ENCODE assay signal across 16 cellular contexts in the genomic region with DNA sequence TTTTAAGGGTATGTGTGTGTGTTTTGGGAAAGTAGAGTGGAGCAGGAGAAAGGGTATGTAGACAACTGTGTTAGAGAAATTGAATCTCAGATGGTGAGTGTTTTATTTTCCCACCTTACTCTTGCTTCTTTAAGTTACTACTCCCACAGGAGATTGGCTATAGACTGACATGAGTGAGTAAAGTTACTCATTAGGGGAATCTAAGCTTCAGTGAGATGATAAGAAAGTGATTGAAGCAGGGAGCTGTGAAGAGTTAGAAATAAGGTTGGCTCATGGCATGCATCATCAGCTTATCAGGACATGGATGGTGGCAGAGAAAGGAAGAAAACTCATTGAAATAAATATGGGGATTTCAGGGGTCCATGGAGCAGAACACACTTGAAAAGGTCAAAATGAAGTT.
DNase-seq lines count a peak whose midpoint lies in the region; ATAC-seq, FAIRE-seq and TF ChIP-seq lines count a peak whose summit lies in the region.
"Had no signal": no experiment of that assay in that cellular context is flagged by ENCODE, and none has a peak within 500 bp of the region (broad histone marks: within the 10 kb centered on the region; RNA-seq: fewer than 3 reads in every experiment).

No MANE protein-coding gene starts in this region.

- no peak for TF ChIP-seq CTCF in endothelial cell (IDR thresholded peaks at IDR 0.05; ENCODE audit: unreplicated experiment)

- H3K27me3 Mint-ChIP-seq in activated CD4-positive, alpha-beta T cell treated with anti-CD3 and anti-CD28 coated beads, Interleukin-2, amount 10 ng/mL, durations not matched to agents 24 days and 14 days, result no peaks in the 10 kb centered on the region
- H3K27me3 Mint-ChIP-seq in activated CD4-positive, alpha-beta T cell treated with anti-CD3 and anti-CD28 coated beads, Interleukin-2, amount 10 ng/mL, durations not matched to agents 7 days and 5 days, result no peaks in the 10 kb centered on the region
- no peaks in the 10 kb centered on the region for H3K27me3 Mint-ChIP-seq in endothelial cell (ENCODE audit: unreplicated experiment)

- no peak for DNase-seq in activated CD4-positive, alpha-beta T cell treated with anti-CD3 and anti-CD28 coated beads, Interleukin-2, amount 10 ng/mL, durations not matched to agents 24 days and 14 days
- no peak for DNase-seq in activated CD4-positive, alpha-beta T cell treated with anti-CD3 and anti-CD28 coated beads, Interleukin-2, amount 10 ng/mL, durations not matched to agents 7 days and 5 days
- DNase-seq in RCC 7860 (ENCODE audit: low spot score), result peak; percentile 44
- no peak for DNase-seq in endothelial cell (ENCODE audit: low spot score)
- no peak for DNase-seq in stimulated activated effector memory CD8-positive, alpha-beta T cell treated with anti-CD3 and anti-CD28 coated beads, Interleukin-12 subunit alpha, Interleukin-12 subunit beta, amount 100 ng/mL, for 72 hours (ENCODE audit: low spot score in 2 of 2)
- no peak for DNase-seq in NCI-H1417 treated with DMSO at 0.1 percent for 48 hours (lab: John Stamatoyannopoulos, UW)
- no peak for DNase-seq in occipital lobe (lab: John Stamatoyannopoulos, UW)
- DNase-seq: activated CD4-positive, alpha-beta T cell treated with anti-CD3 and anti-CD28 coated beads, Interleukin-2, amount 50 U/mL, for 1 hour; DMS 273 treated with DMSO at 0.1 percent for 48 hours; hippocampal formation; left ventricle myocardium inferior; NCI-H1092; NCI-H345 had no signal

- peak; percentile 86 for FAIRE-seq in RCC 7860 (lab: Jason Lieb, UNC)
- FAIRE-seq: HepG2 had no signal

- H3K36me3 Mint-ChIP-seq in activated CD4-positive, alpha-beta T cell treated with anti-CD3 and anti-CD28 coated beads, Interleukin-2, amount 10 ng/mL, durations not matched to agents 24 days and 14 days (ENCODE audit: low read depth), result peaks cover 39% of the 10 kb centered on the region
- peaks cover 62% of the 10 kb centered on the region for H3K36me3 Mint-ChIP-seq in activated CD4-positive, alpha-beta T cell treated with anti-CD3 and anti-CD28 coated beads, Interleukin-2, amount 10 ng/mL, durations not matched to agents 7 days and 5 days (ENCODE audit: low read depth)
- no peaks in the 10 kb centered on the region for H3K36me3 Mint-ChIP-seq in endothelial cell (ENCODE audit: low read depth, unreplicated experiment)
- H3K36me3 Mint-ChIP-seq in stimulated activated effector memory CD8-positive, alpha-beta T cell treated with anti-CD3 and anti-CD28 coated beads, Interleukin-12 subunit alpha, Interleukin-12 subunit beta, amount 100 ng/mL, for 72 hours, result peaks cover 81% of the 10 kb centered on the region
- H3K36me3 Mint-ChIP-seq: neural progenitor cell had no signal

- H3K4me3 Mint-ChIP-seq in activated CD4-positive, alpha-beta T cell treated with anti-CD3 and anti-CD28 coated beads, Interleukin-2, amount 10 ng/mL, durations not matched to agents 24 days and 14 days, result no peak overlapping the region
- no peak overlapping the region for H3K4me3 Mint-ChIP-seq in activated CD4-positive, alpha-beta T cell treated with anti-CD3 and anti-CD28 coated beads, Interleukin-2, amount 10 ng/mL, durations not matched to agents 7 days and 5 days
- H3K4me3 Mint-ChIP-seq in endothelial cell (ENCODE audit: unreplicated experiment), result no peak overlapping the region
- peak overlapping the region; percentile 1 for H3K4me3 Mint-ChIP-seq in stimulated activated effector memory CD8-positive, alpha-beta T cell treated with anti-CD3 and anti-CD28 coated beads, Interleukin-12 subunit alpha, Interleukin-12 subunit beta, amount 100 ng/mL, for 72 hours
- H3K4me3 Mint-ChIP-seq: neural progenitor cell had no signal

- ATAC-seq in stimulated activated effector memory CD8-positive, alpha-beta T cell treated with anti-CD3 and anti-CD28 coated beads, Interleukin-12 subunit alpha, Interleukin-12 subunit beta, amount 100 ng/mL, for 72 hours, result peak; percentile 74
- no peak for ATAC-seq in GM21717 (IDR thresholded peaks at IDR 0.05; ENCODE audit: unreplicated experiment)
- ATAC-seq: HepG2 had no signal

- H3K27ac Mint-ChIP-seq in activated CD4-positive, alpha-beta T cell treated with anti-CD3 and anti-CD28 coated beads, Interleukin-2, amount 10 ng/mL, durations not matched to agents 24 days and 14 days, result peak overlapping the region; percentile 35
- no peak overlapping the region for H3K27ac Mint-ChIP-seq in activated CD4-positive, alpha-beta T cell treated with anti-CD3 and anti-CD28 coated beads, Interleukin-2, amount 10 ng/mL, durations not matched to agents 7 days and 5 days
- peak overlapping the region; percentile 3 for H3K27ac Mint-ChIP-seq in endothelial cell (ENCODE audit: unreplicated experiment)
- H3K27ac Mint-ChIP-seq in stimulated activated effector memory CD8-positive, alpha-beta T cell treated with anti-CD3 and anti-CD28 coated beads, Interleukin-12 subunit alpha, Interleukin-12 subunit beta, amount 100 ng/mL, for 72 hours, result peak overlapping the region; percentile 51
- H3K27ac Mint-ChIP-seq: neural progenitor cell had no signal

- CTCF ChIA-PET in activated CD4-positive, alpha-beta T cell treated with anti-CD3 and anti-CD28 coated beads, Interleukin-2, amount 10 ng/mL, durations not matched to agents 7 days and 5 days (lab: Charles Lee), result no interaction called here

- H3K4me1 Mint-ChIP-seq in activated CD4-positive, alpha-beta T cell treated with anti-CD3 and anti-CD28 coated beads, Interleukin-2, amount 10 ng/mL, durations not matched to agents 24 days and 14 days, result peaks cover 46% of the 10 kb centered on the region
- peaks cover 54% of the 10 kb centered on the region for H3K4me1 Mint-ChIP-seq in activated CD4-positive, alpha-beta T cell treated with anti-CD3 and anti-CD28 coated beads, Interleukin-2, amount 10 ng/mL, durations not matched to agents 7 days and 5 days
- peaks cover 3% of the 10 kb centered on the region for H3K4me1 Mint-ChIP-seq in endothelial cell (ENCODE audit: unreplicated experiment)
- H3K4me1 Mint-ChIP-seq in stimulated activated effector memory CD8-positive, alpha-beta T cell treated with anti-CD3 and anti-CD28 coated beads, Interleukin-12 subunit alpha, Interleukin-12 subunit beta, amount 100 ng/mL, for 72 hours, result peaks cover 64% of the 10 kb centered on the region

- H3K9me3 Mint-ChIP-seq in activated CD4-positive, alpha-beta T cell treated with anti-CD3 and anti-CD28 coated beads, Interleukin-2, amount 10 ng/mL, durations not matched to agents 24 days and 14 days, result no peaks in the 10 kb centered on the region
- H3K9me3 Mint-ChIP-seq in activated CD4-positive, alpha-beta T cell treated with anti-CD3 and anti-CD28 coated beads, Interleukin-2, amount 10 ng/mL, durations not matched to agents 7 days and 5 days, result no peaks in the 10 kb centered on the region
- no peaks in the 10 kb centered on the region for H3K9me3 Mint-ChIP-seq in endothelial cell (ENCODE audit: unreplicated experiment)
- H3K9me3 Mint-ChIP-seq in stimulated activated effector memory CD8-positive, alpha-beta T cell treated with anti-CD3 and anti-CD28 coated beads, Interleukin-12 subunit alpha, Interleukin-12 subunit beta, amount 100 ng/mL, for 72 hours, result no peaks in the 10 kb centered on the region
- H3K9me3 Mint-ChIP-seq: neural progenitor cell had no signal

- POLR2A ChIA-PET in activated CD4-positive, alpha-beta T cell treated with anti-CD3 and anti-CD28 coated beads, Interleukin-2, amount 10 ng/mL, durations not matched to agents 7 days and 5 days (lab: Charles Lee), result no interaction called here

- intact Hi-C loops in activated CD4-positive, alpha-beta T cell treated with anti-CD3 and anti-CD28 coated beads, Interleukin-2, amount 10 ng/mL, durations not matched to agents 24 days and 14 days (cut with micrococcal nuclease), result loop anchor here (5.0 kb wide), 1 partner anchor 70 kb away; no protein-coding TSS in a partner anchor
